21 cellular contexts compared by ENCODE assay signal in genomic region chr16:47065766-47066688, GRCh38.
"Had no signal": no experiment of that assay in that cellular context is flagged by ENCODE, and none has a peak within 500 bp of the region (broad histone marks: within the 10 kb centered on the region; RNA-seq: fewer than 3 reads in every experiment).

No MANE protein-coding gene starts in this region.

- H3K36me3 ChIP-seq: gastrocnemius medialis, heart right ventricle, left ventricle myocardium inferior, prostate gland, sigmoid colon, suprapubic skin, upper lobe of right lung had no signal

- H3K4me3 Mint-ChIP-seq: activated CD4-positive, alpha-beta T cell treated with anti-CD3 and anti-CD28 coated beads for 36 hours; activated CD8-positive, alpha-beta T cell treated with anti-CD3 and anti-CD28 coated beads for 36 hours; activated naive CD8-positive, alpha-beta T cell treated with anti-CD3 and anti-CD28 coated beads, Interleukin-2, amount 50 U/mL, for 24 hours; activated T-helper 1 cell treated with anti-CD3 and anti-CD28 coated beads, Interleukin-12 subunit alpha, Interleukin-12 subunit beta, Interleukin-2, Interleukin-4 antibody, amounts not matched to agents 30 ng/mL and 10 ng/mL and 1 ng/mL, durations not matched to agents 14 hours and 24 hours and 36 hours had no signal

- H3K4me3 ChIP-seq: gastrocnemius medialis, heart right ventricle, left ventricle myocardium inferior, prostate gland, sigmoid colon, suprapubic skin, upper lobe of right lung had no signal

- H3K27ac ChIP-seq: gastrocnemius medialis, heart right ventricle, left ventricle myocardium inferior, prostate gland, sigmoid colon, suprapubic skin, upper lobe of right lung, VCaP had no signal

- DNase-seq: activated CD4-positive, alpha-beta T cell treated with anti-CD3 and anti-CD28 coated beads for 36 hours; activated CD8-positive, alpha-beta T cell treated with anti-CD3 and anti-CD28 coated beads for 36 hours; activated naive CD4-positive, alpha-beta T cell; activated naive CD8-positive, alpha-beta T cell treated with anti-CD3 and anti-CD28 coated beads, Interleukin-2, amount 50 U/mL, for 24 hours; gastrocnemius medialis; heart right ventricle; left ventricle myocardium inferior; mesendoderm; sigmoid colon; stimulated activated CD4-positive, alpha-beta T cell treated with anti-CD3 and anti-CD28 coated beads, Interleukin-12 subunit alpha, Interleukin-12 subunit beta, amount 100 ng/mL, for 4 hours; stimulated activated CD4-positive, alpha-beta T cell treated with anti-CD3 and anti-CD28 coated beads, Interleukin-2, amount 100 ng/mL, for 48 hours; stimulated activated CD8-positive, alpha-beta memory T cell treated with anti-CD3 and anti-CD28 coated beads, Interleukin-4, amount 100 ng/mL, for 48 hours; stimulated activated naive CD8-positive, alpha-beta T cell treated with anti-CD3 and anti-CD28 coated beads, Interleukin-15, Interleukin-2, amounts not matched to agents 100 U/mL and 50 U/mL, for 24 hours; T-helper 1 cell; upper lobe of right lung had no signal

- H3K27me3 Mint-ChIP-seq: activated CD8-positive, alpha-beta T cell treated with anti-CD3 and anti-CD28 coated beads for 36 hours; activated naive CD8-positive, alpha-beta T cell treated with anti-CD3 and anti-CD28 coated beads, Interleukin-2, amount 50 U/mL, for 24 hours had no signal

- H3K27ac Mint-ChIP-seq: activated CD4-positive, alpha-beta T cell treated with anti-CD3 and anti-CD28 coated beads for 36 hours; activated CD8-positive, alpha-beta T cell treated with anti-CD3 and anti-CD28 coated beads for 36 hours; activated naive CD8-positive, alpha-beta T cell treated with anti-CD3 and anti-CD28 coated beads, Interleukin-2, amount 50 U/mL, for 24 hours; activated T-helper 1 cell treated with anti-CD3 and anti-CD28 coated beads, Interleukin-12 subunit alpha, Interleukin-12 subunit beta, Interleukin-2, Interleukin-4 antibody, amounts not matched to agents 30 ng/mL and 10 ng/mL and 1 ng/mL, durations not matched to agents 14 hours and 24 hours and 36 hours had no signal

- H3K27me3 ChIP-seq: gastrocnemius medialis, heart right ventricle, sigmoid colon, suprapubic skin, upper lobe of right lung had no signal

- H3K9me3 ChIP-seq: gastrocnemius medialis, left ventricle myocardium inferior, prostate gland, sigmoid colon, suprapubic skin, upper lobe of right lung had no signal

- FAIRE-seq: astrocyte, keratinocyte had no signal

- ATAC-seq: activated CD4-positive, alpha-beta T cell treated with anti-CD3 and anti-CD28 coated beads for 36 hours; activated CD8-positive, alpha-beta T cell treated with anti-CD3 and anti-CD28 coated beads for 36 hours; activated naive CD8-positive, alpha-beta T cell treated with anti-CD3 and anti-CD28 coated beads, Interleukin-2, amount 50 U/mL, for 24 hours; gastrocnemius medialis; heart right ventricle; stimulated activated naive CD8-positive, alpha-beta T cell treated with anti-CD3 and anti-CD28 coated beads, Interleukin-15, Interleukin-2, amounts not matched to agents 100 U/mL and 50 U/mL, for 24 hours; upper lobe of right lung had no signal

- H3K4me1 ChIP-seq: gastrocnemius medialis, left ventricle myocardium inferior, prostate gland, sigmoid colon, suprapubic skin, upper lobe of right lung had no signal
